4 cellular contexts compared by ENCODE assay signal in genomic region chr20:25223765-25224720, GRCh38.
TF ChIP-seq lines count a peak whose summit lies in the region.

No MANE protein-coding gene starts in this region.

TF ChIP-seq in SK-N-SH, 30 proteins besides CTCF, POLR2A, EP300 and RAD21:
- TF ChIP-seq, protein P1, sequence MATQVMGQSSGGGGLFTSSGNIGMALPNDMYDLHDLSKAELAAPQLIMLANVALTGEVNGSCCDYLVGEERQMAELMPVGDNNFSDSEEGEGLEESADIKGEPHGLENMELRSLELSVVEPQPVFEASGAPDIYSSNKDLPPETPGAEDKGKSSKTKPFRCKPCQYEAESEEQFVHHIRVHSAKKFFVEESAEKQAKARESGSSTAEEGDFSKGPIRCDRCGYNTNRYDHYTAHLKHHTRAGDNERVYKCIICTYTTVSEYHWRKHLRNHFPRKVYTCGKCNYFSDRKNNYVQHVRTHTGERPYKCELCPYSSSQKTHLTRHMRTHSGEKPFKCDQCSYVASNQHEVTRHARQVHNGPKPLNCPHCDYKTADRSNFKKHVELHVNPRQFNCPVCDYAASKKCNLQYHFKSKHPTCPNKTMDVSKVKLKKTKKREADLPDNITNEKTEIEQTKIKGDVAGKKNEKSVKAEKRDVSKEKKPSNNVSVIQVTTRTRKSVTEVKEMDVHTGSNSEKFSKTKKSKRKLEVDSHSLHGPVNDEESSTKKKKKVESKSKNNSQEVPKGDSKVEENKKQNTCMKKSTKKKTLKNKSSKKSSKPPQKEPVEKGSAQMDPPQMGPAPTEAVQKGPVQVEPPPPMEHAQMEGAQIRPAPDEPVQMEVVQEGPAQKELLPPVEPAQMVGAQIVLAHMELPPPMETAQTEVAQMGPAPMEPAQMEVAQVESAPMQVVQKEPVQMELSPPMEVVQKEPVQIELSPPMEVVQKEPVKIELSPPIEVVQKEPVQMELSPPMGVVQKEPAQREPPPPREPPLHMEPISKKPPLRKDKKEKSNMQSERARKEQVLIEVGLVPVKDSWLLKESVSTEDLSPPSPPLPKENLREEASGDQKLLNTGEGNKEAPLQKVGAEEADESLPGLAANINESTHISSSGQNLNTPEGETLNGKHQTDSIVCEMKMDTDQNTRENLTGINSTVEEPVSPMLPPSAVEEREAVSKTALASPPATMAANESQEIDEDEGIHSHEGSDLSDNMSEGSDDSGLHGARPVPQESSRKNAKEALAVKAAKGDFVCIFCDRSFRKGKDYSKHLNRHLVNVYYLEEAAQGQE (IDR thresholded peaks at IDR 0.05; ENCODE audit: low read depth, low read length): no peak
- TF ChIP-seq POLR2AphosphoS5 (IDR thresholded peaks at IDR 0.05; ENCODE audit: low read depth, low read length) (no peak), CHD2 (IDR thresholded peaks at IDR 0.05; ENCODE audit: low read length, partially characterized antibody) (no peak), SMC3 (IDR thresholded peaks at IDR 0.05; ENCODE audit: low read depth, low read length) (no peak), FOXJ3 (CRISPR knock-in tag; IDR thresholded peaks at IDR 0.05) (no peak), NRF1 (IDR thresholded peaks at IDR 0.05; ENCODE audit: low read depth, low read length) (no peak), FOXM1 (IDR thresholded peaks at IDR 0.05; ENCODE audit: low read depth) (no peak), GABPA (IDR thresholded peaks at IDR 0.05; ENCODE audit: low read depth) (no peak), YY1 (IDR thresholded peaks at IDR 0.05; ENCODE audit: low read depth) (no peak), TCF12 (IDR thresholded peaks at IDR 0.05) (no peak)

TF ChIP-seq in SK-N-SH treated with all-trans-retinoic acid at 6 μM for 48 hours, 23 proteins besides CTCF, POLR2A, EP300 and RAD21 (continues in another document):
- no peak for TF ChIP-seq ZNF8 (CRISPR knock-in tag; IDR thresholded peaks at IDR 0.05)
- no peak for TF ChIP-seq CSDC2 (CRISPR knock-in tag; IDR thresholded peaks at IDR 0.05)
- TF ChIP-seq SNAI2 (CRISPR knock-in tag; IDR thresholded peaks at IDR 0.05): no peak
- TF ChIP-seq OSR1 (CRISPR knock-in tag; IDR thresholded peaks at IDR 0.05): no peak
- no peak for TF ChIP-seq BACH2 (CRISPR knock-in tag; IDR thresholded peaks at IDR 0.05; ENCODE audit: borderline replicate concordance)
- TF ChIP-seq ISL1 (CRISPR knock-in tag; IDR thresholded peaks at IDR 0.05): no peak
- TF ChIP-seq ZFP3 (CRISPR knock-in tag; IDR thresholded peaks at IDR 0.05): no peak
- no peak for TF ChIP-seq ZNF70 (CRISPR knock-in tag; IDR thresholded peaks at IDR 0.05)
- TF ChIP-seq ESRRG (CRISPR knock-in tag; IDR thresholded peaks at IDR 0.05): no peak
- TF ChIP-seq GLIS3 (CRISPR knock-in tag; IDR thresholded peaks at IDR 0.05): no peak
- TF ChIP-seq, protein P2, sequence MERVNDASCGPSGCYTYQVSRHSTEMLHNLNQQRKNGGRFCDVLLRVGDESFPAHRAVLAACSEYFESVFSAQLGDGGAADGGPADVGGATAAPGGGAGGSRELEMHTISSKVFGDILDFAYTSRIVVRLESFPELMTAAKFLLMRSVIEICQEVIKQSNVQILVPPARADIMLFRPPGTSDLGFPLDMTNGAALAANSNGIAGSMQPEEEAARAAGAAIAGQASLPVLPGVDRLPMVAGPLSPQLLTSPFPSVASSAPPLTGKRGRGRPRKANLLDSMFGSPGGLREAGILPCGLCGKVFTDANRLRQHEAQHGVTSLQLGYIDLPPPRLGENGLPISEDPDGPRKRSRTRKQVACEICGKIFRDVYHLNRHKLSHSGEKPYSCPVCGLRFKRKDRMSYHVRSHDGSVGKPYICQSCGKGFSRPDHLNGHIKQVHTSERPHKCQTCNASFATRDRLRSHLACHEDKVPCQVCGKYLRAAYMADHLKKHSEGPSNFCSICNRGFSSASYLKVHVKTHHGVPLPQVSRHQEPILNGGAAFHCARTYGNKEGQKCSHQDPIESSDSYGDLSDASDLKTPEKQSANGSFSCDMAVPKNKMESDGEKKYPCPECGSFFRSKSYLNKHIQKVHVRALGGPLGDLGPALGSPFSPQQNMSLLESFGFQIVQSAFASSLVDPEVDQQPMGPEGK (CRISPR knock-in tag; IDR thresholded peaks at IDR 0.05; ENCODE audit: borderline replicate concordance): no peak
- no peak for TF ChIP-seq PPARA (CRISPR knock-in tag; IDR thresholded peaks at IDR 0.05; ENCODE audit: borderline replicate concordance)
- TF ChIP-seq POU6F1 (CRISPR knock-in tag; IDR thresholded peaks at IDR 0.05; ENCODE audit: borderline replicate concordance, low read depth): no peak
- no peak for TF ChIP-seq RARB (CRISPR knock-in tag; IDR thresholded peaks at IDR 0.05)
- TF ChIP-seq ZC3H10 (CRISPR knock-in tag; IDR thresholded peaks at IDR 0.05): no peak
- TF ChIP-seq TOX (CRISPR knock-in tag; IDR thresholded peaks at IDR 0.05; ENCODE audit: borderline replicate concordance): no peak

TF ChIP-seq in IMR-90, 13 proteins besides CTCF, POLR2A, EP300 and RAD21:
- TF ChIP-seq CHD1 (IDR thresholded peaks at IDR 0.05; ENCODE audit: low read depth, low read length) (no peak), NFE2L2 (IDR thresholded peaks at IDR 0.05; ENCODE audit: low read depth, low read length) (no peak), MAFK (IDR thresholded peaks at IDR 0.05; ENCODE audit: low read depth, low read length) (no peak), ELK1 (IDR thresholded peaks at IDR 0.05; ENCODE audit: borderline replicate concordance, low read depth, low read length) (no peak)
- TF ChIP-seq, protein P3, sequence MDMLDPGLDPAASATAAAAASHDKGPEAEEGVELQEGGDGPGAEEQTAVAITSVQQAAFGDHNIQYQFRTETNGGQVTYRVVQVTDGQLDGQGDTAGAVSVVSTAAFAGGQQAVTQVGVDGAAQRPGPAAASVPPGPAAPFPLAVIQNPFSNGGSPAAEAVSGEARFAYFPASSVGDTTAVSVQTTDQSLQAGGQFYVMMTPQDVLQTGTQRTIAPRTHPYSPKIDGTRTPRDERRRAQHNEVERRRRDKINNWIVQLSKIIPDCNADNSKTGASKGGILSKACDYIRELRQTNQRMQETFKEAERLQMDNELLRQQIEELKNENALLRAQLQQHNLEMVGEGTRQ (IDR thresholded peaks at IDR 0.05; ENCODE audit: low read depth, low read length): no peak
TF ChIP-seq in IMR-90: peak in this region for 0.

TF ChIP-seq in H1, 55 proteins besides CTCF, POLR2A, EP300 and RAD21:
- TF ChIP-seq CEBPB (IDR thresholded peaks at IDR 0.05; ENCODE audit: low read depth, low read length) (no peak), RNF2 (IDR thresholded peaks at IDR 0.05; ENCODE audit: borderline replicate concordance, low read depth, low read length, missing control alignments, poor library complexity, severe bottlenecking) (no peak), TEAD4 (IDR thresholded peaks at IDR 0.05; ENCODE audit: low read depth, low read length) (no peak), CBX8 (IDR thresholded peaks at IDR 0.05; ENCODE audit: borderline replicate concordance, low read depth, low read length) (no peak), MAFK (IDR thresholded peaks at IDR 0.05; ENCODE audit: low read depth, low read length) (no peak), FOSL1 (IDR thresholded peaks at IDR 0.05; ENCODE audit: insufficient read depth, low read depth, low read length) (no peak), KDM5A (IDR thresholded peaks at IDR 0.05; ENCODE audit: low read length) (no peak), TAF7 (optimal IDR thresholded peaks at IDR 0.05; ENCODE audit: borderline replicate concordance, low read depth, low read length) (no peak), POU5F1 (IDR thresholded peaks at IDR 0.05; ENCODE audit: low read depth, low read length) (no peak)
- TF ChIP-seq, protein P3 (IDR thresholded peaks at IDR 0.05; ENCODE audit: low read length): no peak
- TF ChIP-seq, protein P4, sequence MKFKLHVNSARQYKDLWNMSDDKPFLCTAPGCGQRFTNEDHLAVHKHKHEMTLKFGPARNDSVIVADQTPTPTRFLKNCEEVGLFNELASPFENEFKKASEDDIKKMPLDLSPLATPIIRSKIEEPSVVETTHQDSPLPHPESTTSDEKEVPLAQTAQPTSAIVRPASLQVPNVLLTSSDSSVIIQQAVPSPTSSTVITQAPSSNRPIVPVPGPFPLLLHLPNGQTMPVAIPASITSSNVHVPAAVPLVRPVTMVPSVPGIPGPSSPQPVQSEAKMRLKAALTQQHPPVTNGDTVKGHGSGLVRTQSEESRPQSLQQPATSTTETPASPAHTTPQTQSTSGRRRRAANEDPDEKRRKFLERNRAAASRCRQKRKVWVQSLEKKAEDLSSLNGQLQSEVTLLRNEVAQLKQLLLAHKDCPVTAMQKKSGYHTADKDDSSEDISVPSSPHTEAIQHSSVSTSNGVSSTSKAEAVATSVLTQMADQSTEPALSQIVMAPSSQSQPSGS (IDR thresholded peaks at IDR 0.05; ENCODE audit: low read length): no peak
